In genomic region chr4:123018391-123018755, GRCh38 we compare ENCODE assay signal across 19 cellular contexts.
DNase-seq lines count a peak whose midpoint lies in the region; ATAC-seq, FAIRE-seq and TF ChIP-seq lines count a peak whose summit lies in the region.
"Had no signal": no experiment of that assay in that cellular context is flagged by ENCODE, and none has a peak within 500 bp of the region (broad histone marks: within the 10 kb centered on the region; RNA-seq: fewer than 3 reads in every experiment).

No MANE protein-coding gene starts in this region.

- peaks cover 12% of the 10 kb centered on the region; the same call in 1 of the 2 replicates for H3F3A ChIP-seq in GM23248 (ENCODE audit: insufficient read depth)

- H4K91ac ChIP-seq in trophoblast cell (ENCODE audit: low read depth, low read length), result no peak overlapping the region

- CTCF ChIA-PET in endothelial cell of umbilical vein (lab: Charles Lee), result interaction anchor here (0.8 to 1.5 kb wide), 3 partner anchors 11 to 56 kb away, joined by 3 to 5 read pairs (median 3); no protein-coding TSS in a partner anchor

- intact Hi-C loops in endothelial cell of umbilical vein (cut with micrococcal nuclease) (no loop called here), thyroid gland (cut with DNase I) (no loop called here)

- no peaks in the 10 kb centered on the region for H4K20me1 ChIP-seq in GM23248 (ENCODE audit: insufficient read depth)
- no peaks in the 10 kb centered on the region for H4K20me1 ChIP-seq in endothelial cell of umbilical vein (replicated peaks; ENCODE audit: control insufficient read depth, extremely low read depth, insufficient read depth, low read length)

- H3K4me1 ChIP-seq in GM23248 (ENCODE audit: insufficient read depth) (peaks cover 32% of the 10 kb centered on the region), endothelial cell of umbilical vein (ENCODE audit: control insufficient read depth, extremely low read depth, insufficient read depth, low read length) (peaks cover 13% of the 10 kb centered on the region), thyroid gland (peaks cover 25 to 26% of the 10 kb centered on the region in 2 donors), trophoblast cell (ENCODE audit: control insufficient read depth in 1 of 2, insufficient read depth in 2 of 2, low read length in 2 of 2) (no peaks in the 10 kb centered on the region)
- H3K4me1 ChIP-seq: BE2C had no signal

- H3K9ac ChIP-seq in GM23248, result no peak overlapping the region
- no peak overlapping the region for H3K9ac ChIP-seq in SK-N-MC (ENCODE audit: insufficient read length)
- H3K9ac ChIP-seq in endothelial cell of umbilical vein (replicated peaks; ENCODE audit: extremely low read depth, insufficient read depth, low read length), result peak overlapping the region; percentile 43
- no peak overlapping the region for H3K9ac ChIP-seq in trophoblast cell (ENCODE audit: low read length)

- H4K8ac ChIP-seq in trophoblast cell (ENCODE audit: low read depth, low read length), result no peak overlapping the region

- H3K4me2 ChIP-seq in GM23248 (ENCODE audit: unreplicated experiment) (peak overlapping the region; percentile 49), endothelial cell of umbilical vein (ENCODE audit: insufficient read depth, low read length) (peak overlapping the region; percentile 82), trophoblast cell (ENCODE audit: low read length) (no peak overlapping the region)

- no peak overlapping the region for H2BK5ac ChIP-seq in trophoblast cell (ENCODE audit: low read depth, low read length, poor library complexity)

- POLR2A ChIA-PET in endothelial cell of umbilical vein (lab: Charles Lee), result no interaction called here

- H3K9me1 ChIP-seq in endothelial cell of umbilical vein (replicated peaks; ENCODE audit: control insufficient read depth, extremely low read depth, insufficient read depth, low read length), result no peaks in the 10 kb centered on the region

- H3K9me2 ChIP-seq in GM23248 (ENCODE audit: insufficient read depth), result no peaks in the 10 kb centered on the region

- TF ChIP-seq POLR2A in endothelial cell of umbilical vein (IDR thresholded peaks at IDR 0.05; ENCODE audit: low read depth, low read length) (no peak), thyroid gland (IDR thresholded peaks at IDR 0.05) (no peak)

- no TSS peak for BruUV-seq in endothelial cell of umbilical vein (replicated peaks; lab: Mats Ljungman, UMichigan)

- no peak for TF ChIP-seq CTCF in endothelial cell of umbilical vein (IDR thresholded peaks at IDR 0.05; ENCODE audit: extremely low read depth in 1 of 2, insufficient read depth in 1 of 2, low read depth in 1 of 2, low read length in 2 of 2)
- TF ChIP-seq CTCF in thyroid gland (IDR thresholded peaks at IDR 0.05), result no peak

- no peak overlapping the region for H3K18ac ChIP-seq in trophoblast cell (ENCODE audit: low read length)

- H3K79me1 ChIP-seq in trophoblast cell (ENCODE audit: low read length), result no peaks in the 10 kb centered on the region

- no peaks in the 10 kb centered on the region for H3K27me3 ChIP-seq in GM23248 (replicated peaks; ENCODE audit: insufficient read depth)
- H3K27me3 ChIP-seq in endothelial cell of umbilical vein (ENCODE audit: control insufficient read depth in 2 of 2, insufficient read depth in 2 of 2, low read length in 2 of 2), result no peaks in the 10 kb centered on the region
- no peaks in the 10 kb centered on the region for H3K27me3 ChIP-seq in thyroid gland
- H3K27me3 ChIP-seq in trophoblast cell (ENCODE audit: insufficient read depth, low read length), result no peaks in the 10 kb centered on the region
- H3K27me3 ChIP-seq: BE2C had no signal

- H3K36me3 ChIP-seq in GM23248 (ENCODE audit: low read depth) (no peaks in the 10 kb centered on the region), SK-N-MC (ENCODE audit: insufficient read depth, low read length) (peaks cover 3% of the 10 kb centered on the region; the same call in 1 of the 2 replicates), endothelial cell of umbilical vein (ENCODE audit: control insufficient read depth in 2 of 2, extremely low read depth in 1 of 2, insufficient read depth in 2 of 2, low read length in 2 of 2) (no peaks in the 10 kb centered on the region), thyroid gland (no peaks in the 10 kb centered on the region), trophoblast cell (ENCODE audit: control insufficient read depth in 1 of 2, insufficient read depth in 2 of 2, low read length in 2 of 2) (no peaks in the 10 kb centered on the region)
- H3K36me3 ChIP-seq: BE2C had no signal

- no peak overlapping the region for H2BK120ac ChIP-seq in trophoblast cell (ENCODE audit: insufficient read depth, low read length, poor library complexity)

- H3K79me2 ChIP-seq in GM23248 (ENCODE audit: insufficient read depth) (no peaks in the 10 kb centered on the region), endothelial cell of umbilical vein (ENCODE audit: control insufficient read depth, insufficient read depth, low read length) (no peaks in the 10 kb centered on the region), trophoblast cell (ENCODE audit: control insufficient read depth, insufficient read depth, low read length, poor library complexity) (no peaks in the 10 kb centered on the region)

- no peak overlapping the region for H2AK5ac ChIP-seq in trophoblast cell (ENCODE audit: low read length)

- no peak for FAIRE-seq in endothelial cell of umbilical vein (lab: Jason Lieb, UNC)
- FAIRE-seq: GM12878, GM18507, K562 had no signal

- H3K23ac ChIP-seq in trophoblast cell (ENCODE audit: low read length), result no peak overlapping the region

- H3K4ac ChIP-seq in trophoblast cell (ENCODE audit: low read depth, low read length), result no peak overlapping the region

- H3K4me3 ChIP-seq in GM23248 (no peak overlapping the region), SK-N-MC (no peak overlapping the region), endothelial cell of umbilical vein (replicated peaks in 1 of 3; ENCODE audit: insufficient read depth in 1 of 3, low read depth in 1 of 3, low read length in 3 of 3) (no peak overlapping the region), thyroid gland (replicated peaks in 1 of 3) (no peak overlapping the region), trophoblast cell (ENCODE audit: low read depth, low read length) (no peak overlapping the region)
- H3K4me3 ChIP-seq: GM12878, K562 had no signal

- H2AFZ ChIP-seq in GM23248 (no peak overlapping the region), endothelial cell of umbilical vein (ENCODE audit: low read depth, low read length) (no peak overlapping the region), trophoblast cell (ENCODE audit: insufficient read depth, low read length, poor library complexity) (no peak overlapping the region)

- H2BK12ac ChIP-seq in trophoblast cell (ENCODE audit: low read length), result no peak overlapping the region

- no peak overlapping the region for H3K14ac ChIP-seq in trophoblast cell (ENCODE audit: low read length)

- in situ Hi-C loops in GM23248 (cut with MboI), result no loop called here

- ATAC-seq in GM21360 (IDR thresholded peaks at IDR 0.05; ENCODE audit: unreplicated experiment) (no peak), HG02678 (IDR thresholded peaks at IDR 0.05; ENCODE audit: unreplicated experiment) (no peak)
- ATAC-seq: GM12878, K562 had no signal

- DNase-seq in GM23248 (no peak), SK-N-MC (ENCODE audit: low read depth, low spot score) (no peak), endothelial cell of umbilical vein (ENCODE audit: low read depth, low spot score) (peak; percentile 26), thyroid gland (no peak), trophoblast cell (no peak)
- DNase-seq: BE2C; CD4-positive, alpha-beta T cell; DMS79 treated with DMSO at 0.1 percent for 48 hours; GDM1; MV-4-11; NCI-H1417; NCI-H187 treated with DMSO at 0.1 percent for 48 hours; NCI-H446; OCI-M1 had no signal

- no peak overlapping the region for H4K12ac ChIP-seq in trophoblast cell (ENCODE audit: low read depth, low read length)

- no peaks in the 10 kb centered on the region for H3K9me3 ChIP-seq in GM23248 (ENCODE audit: low read depth)
- H3K9me3 ChIP-seq in SK-N-MC (ENCODE audit: low read depth, low read length), result no peaks in the 10 kb centered on the region
- H3K9me3 ChIP-seq in endothelial cell of umbilical vein (replicated peaks; ENCODE audit: control insufficient read depth, insufficient read depth, low read length), result no peaks in the 10 kb centered on the region
- no peaks in the 10 kb centered on the region for H3K9me3 ChIP-seq in thyroid gland
- H3K9me3 ChIP-seq in trophoblast cell (ENCODE audit: insufficient read depth, low read depth, low read length), result no peaks in the 10 kb centered on the region
- H3K9me3 ChIP-seq: BE2C had no signal

- 62 to 64% methylated on average over 3 of the region's 3 CpGs for WGBS in GM23248 (ENCODE audit: low coverage in 1 of 2, low lambda C conversion rate in 2 of 2, missing lambda C conversion rate in 2 of 2), 2 experiments
- WGBS in thyroid gland, 2 donors, result 49 to 60% methylated on average over 3 of the region's 3 CpGs
- WGBS in trophoblast cell (ENCODE audit: extremely low coverage, insufficient coverage, insufficient read length), result no CpG with 5 or more reads among the region's 3 CpGs

- H3K27ac ChIP-seq in GM23248, result no peak overlapping the region
- peak overlapping the region; percentile 89; the same call in 1 of the 2 replicates for H3K27ac ChIP-seq in SK-N-MC
- H3K27ac ChIP-seq in endothelial cell of umbilical vein (ENCODE audit: insufficient read depth, low read depth, low read length), result peak overlapping the region; percentile 67
- H3K27ac ChIP-seq in thyroid gland, result peak overlapping the region; percentile 59 to 79 (median 71)
- H3K27ac ChIP-seq in trophoblast cell (ENCODE audit: low read depth, low read length), result no peak overlapping the region

- dilution Hi-C loops in endothelial cell of umbilical vein (cut with MboI; ENCODE audit: extremely low pct_ligation_motif_present, low sequenced_read_pairs), result no loop called here

TF ChIP-seq in endothelial cell of umbilical vein, 7 proteins besides CTCF, POLR2A, EP300 and RAD21:
- no peak for TF ChIP-seq POLR2AphosphoS5 (IDR thresholded peaks at IDR 0.05; ENCODE audit: insufficient read depth, low read depth, low read length)
- no peak for TF ChIP-seq FOS (IDR thresholded peaks at IDR 0.05; ENCODE audit: borderline replicate concordance, insufficient read depth, low read length)
- no peak for TF ChIP-seq EZH2 (IDR thresholded peaks at IDR 0.05; ENCODE audit: borderline replicate concordance, low read depth, low read length, severe bottlenecking)
- TF ChIP-seq JUN (IDR thresholded peaks at IDR 0.05; ENCODE audit: borderline replicate concordance, insufficient read depth, insufficient read length, low read depth), result no peak
- no peak for TF ChIP-seq GATA2 (IDR thresholded peaks at IDR 0.05; ENCODE audit: insufficient read depth, insufficient read length, low read depth, low read length)
- TF ChIP-seq MAX (IDR thresholded peaks at IDR 0.05; ENCODE audit: insufficient read depth, insufficient read length), result no peak
- no peak for TF ChIP-seq MYC (IDR thresholded peaks at IDR 0.05; ENCODE audit: low read depth, low read length)

Comparison
In these comparisons a context has a peak if more than half of its experiments do, and no peak if none do; other contexts are left out.
1. H3K27ac ChIP-seq: peak in SK-N-MC (single experiment), endothelial cell of umbilical vein (single experiment) and thyroid gland (3 of 3); none in GM23248 (single experiment) and trophoblast cell (single experiment).